ENCODE assay signal across 13 cellular contexts in genomic region chr17:17711708-17712141, GRCh38. TPM values are rescaled to one million over a fixed set of nuclear protein-coding genes. Genes with fewer than 3 reads are reported as not detected.
A peak's percentile ranks its signal among the peaks of the same experiment; 100 is the strongest.
DNase-seq lines count a peak whose midpoint lies in the region; ATAC-seq and TF ChIP-seq lines count a peak whose summit lies in the region.
"Had no signal": no experiment of that assay in that cellular context is flagged by ENCODE, and none has a peak within 500 bp of the region (broad histone marks: within the 10 kb centered on the region; RNA-seq: fewer than 3 reads in every experiment).

No MANE protein-coding gene starts in this region.

- H2BK5ac ChIP-seq in H9 (ENCODE audit: insufficient read length, low read length) = no peak overlapping the region

- H3K27ac ChIP-seq in H9 (ENCODE audit: insufficient read length, low read depth, low read length) (no peak overlapping the region), body of pancreas (peak overlapping the region; percentile 82 to 89 (median 85)), left lung (peak overlapping the region; percentile 73 to 81), suprapubic skin (peak overlapping the region; percentile 51)

- peak overlapping the region in 1 of 2 experiments; percentile 26; a peak in 1 of 5 replicates for H3K4me3 Mint-ChIP-seq in H9
- H3K4me3 Mint-ChIP-seq: activated naive CD4-positive, alpha-beta T cell treated with anti-CD3 and anti-CD28 coated beads, Interleukin-2, amount 50 U/mL, for 24 hours had no signal

- no peak for TF ChIP-seq POLR2A in body of pancreas (IDR thresholded peaks at IDR 0.05)
- TF ChIP-seq POLR2A in suprapubic skin (IDR thresholded peaks at IDR 0.05) = no peak

- H3K79me1 ChIP-seq in H9 (ENCODE audit: insufficient read depth, low read depth, low read length, poor library complexity, severe bottlenecking) = no peaks in the 10 kb centered on the region

- H3K9ac ChIP-seq in H9 (ENCODE audit: extremely low read depth, insufficient read length, low read length) = no peak overlapping the region

- no peak overlapping the region for H3K18ac ChIP-seq in H9 (ENCODE audit: insufficient read length, low read depth, low read length)

- peaks cover 30 to 54% of the 10 kb centered on the region in 2 experiments for H3K4me1 Mint-ChIP-seq in H9

- no peak overlapping the region for H2BK20ac ChIP-seq in H9 (ENCODE audit: low read depth, low read length, poor library complexity, severe bottlenecking)

- no peak overlapping the region for H3K56ac ChIP-seq in H9 (ENCODE audit: insufficient read length, low read depth, low read length)

- no peak overlapping the region for H3K14ac ChIP-seq in H9 (ENCODE audit: insufficient read depth, low read length)

- H3T11ph ChIP-seq in H9 (ENCODE audit: low read length) = no peak overlapping the region

- H3K36me3 ChIP-seq in body of pancreas (replicated peaks in 1 of 2; ENCODE audit: insufficient read depth in 1 of 2, low read depth in 2 of 2) (no peaks in the 10 kb centered on the region), left lung (no peaks in the 10 kb centered on the region), suprapubic skin (no peaks in the 10 kb centered on the region)

- no peak overlapping the region for H2BK12ac ChIP-seq in H9 (ENCODE audit: insufficient read length, low read depth, low read length)

- H4K91ac ChIP-seq in H9 (ENCODE audit: insufficient read length, low read depth, low read length) = no peak overlapping the region

- H3K4ac ChIP-seq in H9 (ENCODE audit: low read depth, low read length) = no peak overlapping the region

- H4K20me1 ChIP-seq in H9 (ENCODE audit: control insufficient read depth, insufficient read depth, insufficient read length) = no peaks in the 10 kb centered on the region

- H4K8ac ChIP-seq in H9 (replicated peaks; ENCODE audit: insufficient read length, low read depth, low read length) = no peak overlapping the region

- peaks cover 89% of the 10 kb centered on the region for H3K27me3 Mint-ChIP-seq in H9 (ENCODE audit: low read depth)
- H3K27me3 Mint-ChIP-seq: activated naive CD4-positive, alpha-beta T cell treated with anti-CD3 and anti-CD28 coated beads, Interleukin-2, amount 50 U/mL, for 24 hours had no signal

- no peaks in the 10 kb centered on the region for H3K79me2 ChIP-seq in H9 (ENCODE audit: insufficient read depth, low read length)

- no peak overlapping the region for H2AFZ ChIP-seq in H9 (ENCODE audit: low read length)

- H2BK120ac ChIP-seq in H9 (ENCODE audit: low read depth, low read length, poor library complexity, severe bottlenecking) = no peak overlapping the region

- TF ChIP-seq CTCF in H9 (conservative IDR thresholded peaks at IDR 0.05) (no peak), body of pancreas (IDR thresholded peaks at IDR 0.05) (no peak), left lung (IDR thresholded peaks at IDR 0.05) (no peak), suprapubic skin (IDR thresholded peaks at IDR 0.05) (no peak)

- no peak for TF ChIP-seq EP300 in suprapubic skin (IDR thresholded peaks at IDR 0.05)

- no peak overlapping the region for H3K23ac ChIP-seq in H9 (ENCODE audit: insufficient read length, low read depth, low read length)

- H2AK5ac ChIP-seq in H9 (ENCODE audit: insufficient read length, low read length) = no peak overlapping the region

- H3K4me1 ChIP-seq in H9 (ENCODE audit: insufficient read depth, low read length) = peaks cover 3% of the 10 kb centered on the region; the same call in 1 of the 2 replicates
- H3K4me1 ChIP-seq in body of pancreas = peaks cover 36% of the 10 kb centered on the region
- H3K4me1 ChIP-seq in left lung = peaks cover 27 to 67% of the 10 kb centered on the region in 2 donors
- peaks cover 48% of the 10 kb centered on the region for H3K4me1 ChIP-seq in suprapubic skin

- DNase-seq in H9 = peak; percentile 66
- DNase-seq in body of pancreas = peak in 1 of 4 donors; percentile 32
- no peak for DNase-seq in left lung
- no peak for DNase-seq in suprapubic skin (ENCODE audit: low spot score in 2 of 2)
- DNase-seq in DMS153 treated with DMSO at 0.1 percent for 48 hours (lab: John Stamatoyannopoulos, UW; ENCODE audit: unreplicated experiment) = no peak
- DNase-seq: activated CD4-positive, CD25-positive, alpha-beta regulatory T cell; NCI-H2029 treated with DMSO at 0.1 percent for 48 hours; OCI-M1; stimulated activated CD4-positive, alpha-beta T cell treated with anti-CD3 and anti-CD28 coated beads, Interleukin-1b, Interleukin-23, amount 100 ng/mL, for 48 hours had no signal

- no peak overlapping the region for H3K4me3 ChIP-seq in body of pancreas
- H3K4me3 ChIP-seq in left lung = no peak overlapping the region
- H3K4me3 ChIP-seq in suprapubic skin = no peak overlapping the region

- H3K27me3 ChIP-seq in H9 (ENCODE audit: insufficient read depth, low read length) (peaks cover 7% of the 10 kb centered on the region; the same call in 1 of the 2 replicates), body of pancreas (no peaks in the 10 kb centered on the region), left lung (no peaks in the 10 kb centered on the region), suprapubic skin (no peaks in the 10 kb centered on the region)

- no peaks in the 10 kb centered on the region for H3K9me3 ChIP-seq in H9 (ENCODE audit: control insufficient read depth, low read depth, low read length)
- H3K9me3 ChIP-seq in body of pancreas = no peaks in the 10 kb centered on the region
- no peaks in the 10 kb centered on the region for H3K9me3 ChIP-seq in left lung
- H3K9me3 ChIP-seq in suprapubic skin = no peaks in the 10 kb centered on the region

- intact Hi-C loops in body of pancreas (cut with DNase I) (no loop called here), left lung (cut with DNase I) (no loop called here)

- H3K4me2 ChIP-seq in H9 (ENCODE audit: insufficient read depth, insufficient read length, low read length) = no peak overlapping the region

- peaks cover 0 to 1% (median 0%) of the 10 kb centered on the region in 3 experiments; a peak in 1 of 7 replicates for H3K36me3 Mint-ChIP-seq in H9 (ENCODE audit: insufficient read depth in 1 of 3, low read depth in 3 of 3)
- H3K36me3 Mint-ChIP-seq: activated naive CD4-positive, alpha-beta T cell treated with anti-CD3 and anti-CD28 coated beads, Interleukin-2, amount 50 U/mL, for 24 hours had no signal

- no peaks in the 10 kb centered on the region; a peak in 1 of 5 replicates for H3K9me3 Mint-ChIP-seq in H9
- H3K9me3 Mint-ChIP-seq: activated naive CD4-positive, alpha-beta T cell treated with anti-CD3 and anti-CD28 coated beads, Interleukin-2, amount 50 U/mL, for 24 hours had no signal

- H4K5ac ChIP-seq in H9 (ENCODE audit: insufficient read length, low read depth, low read length) = no peak overlapping the region

- no peak overlapping the region for H2BK15ac ChIP-seq in H9 (ENCODE audit: low read depth, low read length)

- peak overlapping the region in 1 of 3 experiments; percentile 59; a peak in 1 of 7 replicates for H3K27ac Mint-ChIP-seq in H9

- no peaks in the 10 kb centered on the region for H3K23me2 ChIP-seq in H9 (ENCODE audit: insufficient read length, low read depth, low read length, poor library complexity, severe bottlenecking)

- no CpG with 5 or more reads among the region's 11 CpGs for WGBS in H9 (ENCODE audit: extremely low coverage, insufficient read length, low lambda C conversion rate)
- WGBS in body of pancreas, 2 donors = 66 to 67% methylated on average over 8 to 11 of the region's 11 CpGs
- WGBS in suprapubic skin = 72% methylated on average over 7 of the region's 11 CpGs

- ATAC-seq in body of pancreas (peak; percentile 20), left lung (peak; percentile 40), GM21381 (IDR thresholded peaks at IDR 0.05; ENCODE audit: unreplicated experiment) (no peak), HG03342 (IDR thresholded peaks at IDR 0.05; ENCODE audit: unreplicated experiment) (no peak), GM21717 (IDR thresholded peaks at IDR 0.05; ENCODE audit: unreplicated experiment) (no peak)

RNA-seq across cellular contexts. Expression of gene RAI1, which starts 30.5 kb away (rescaled TPM):
- total RNA-seq in H9 (2021) (1.5 and 1.9 TPM in 2 replicates), body of pancreas (10 to 100 TPM; 16.3 to 41.5 TPM), left lung (10 to 100 TPM; 31.5 to 31.7 TPM), suprapubic skin (10 to 100 TPM; 20.3 to 46.1 (median 30.4) TPM)

Comparison
In these comparisons a context has a peak if more than half of its experiments do, and no peak if none do; other contexts are left out.
1. ATAC-seq: peak in body of pancreas (single experiment) and left lung (single experiment); none in GM21381 (single experiment), HG03342 (single experiment) and GM21717 (single experiment).